20 cellular contexts compared by ENCODE assay signal in the genomic region with DNA sequence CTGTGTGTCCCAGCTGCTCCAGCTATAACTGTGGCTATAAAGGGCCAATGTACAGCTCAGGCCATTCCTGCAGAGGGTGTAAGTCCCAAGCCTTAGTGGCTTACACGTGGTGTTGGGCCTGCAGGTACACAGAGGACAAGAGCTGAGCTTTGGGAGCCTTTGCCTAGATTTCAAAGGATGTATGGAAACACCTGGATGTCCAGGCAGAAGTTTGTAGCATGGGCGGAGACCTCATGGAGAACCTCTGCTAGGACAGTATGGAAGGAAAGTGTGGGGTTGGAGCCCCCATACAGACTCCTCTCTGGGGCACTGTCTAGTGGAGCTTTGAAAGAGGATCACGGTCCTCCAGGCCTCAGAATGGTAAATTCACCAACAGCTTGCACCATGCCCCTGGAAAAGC.
A peak's percentile ranks its signal among the peaks of the same experiment; 100 is the strongest.
DNase-seq lines count a peak whose midpoint lies in the region; ATAC-seq and TF ChIP-seq lines count a peak whose summit lies in the region.
"Had no signal": no experiment of that assay in that cellular context is flagged by ENCODE, and none has a peak within 500 bp of the region (broad histone marks: within the 10 kb centered on the region; RNA-seq: fewer than 3 reads in every experiment).

No MANE protein-coding gene starts in this region.

- no peak overlapping the region for H3K14ac ChIP-seq in trophoblast cell (ENCODE audit: low read length)

- no peak overlapping the region for H3K4ac ChIP-seq in trophoblast cell (ENCODE audit: low read depth, low read length)

- H3K9ac ChIP-seq in trophoblast cell (ENCODE audit: low read length): no peak overlapping the region
- H3K9ac ChIP-seq: BLaER1 had no signal

- no peaks in the 10 kb centered on the region for H3K79me1 ChIP-seq in trophoblast cell (ENCODE audit: low read length)

- H3K79me2 ChIP-seq in trophoblast cell (ENCODE audit: control insufficient read depth, insufficient read depth, low read length, poor library complexity): no peaks in the 10 kb centered on the region

- no peaks in the 10 kb centered on the region for H3K36me3 ChIP-seq in trophoblast cell (ENCODE audit: control insufficient read depth in 1 of 2, insufficient read depth in 2 of 2, low read length in 2 of 2)
- no peaks in the 10 kb centered on the region for H3K36me3 ChIP-seq in psoas muscle (ENCODE audit: insufficient read depth in 1 of 2, low read depth in 1 of 2)
- H3K36me3 ChIP-seq: BLaER1 had no signal

- H2AK5ac ChIP-seq in trophoblast cell (ENCODE audit: low read length): no peak overlapping the region

- H4K12ac ChIP-seq in trophoblast cell (ENCODE audit: low read depth, low read length): no peak overlapping the region

- DNase-seq in DMS53 (lab: John Stamatoyannopoulos, UW) (peak; percentile 40), DMS53 treated with DMSO at 0.1 percent for 48 hours (lab: John Stamatoyannopoulos, UW; ENCODE audit: unreplicated experiment) (no peak), OCI-M1 (lab: John Stamatoyannopoulos, UW) (peak; percentile 8), trophoblast cell (no peak), hepatic stellate cell (ENCODE audit: low spot score) (no peak), psoas muscle (no peak)
- DNase-seq: Caco-2; CD4-positive, CD25-positive, alpha-beta regulatory T cell; CD8-positive, alpha-beta T cell; DMS153; DMS79 treated with DMSO at 0.1 percent for 48 hours; GDM1; H9; HFFc6 had no signal

- no CpG with 5 or more reads among the region's 3 CpGs for WGBS in trophoblast cell (ENCODE audit: extremely low coverage, insufficient coverage, insufficient read length)
- WGBS in psoas muscle, 3 donors: 65 to 72% (median 68%) methylated on average over 3 of the region's 3 CpGs

- TF ChIP-seq CTCF in psoas muscle (IDR thresholded peaks at IDR 0.05): no peak

- no peak overlapping the region for H2BK12ac ChIP-seq in trophoblast cell (ENCODE audit: low read length)

- H2BK120ac ChIP-seq in trophoblast cell (ENCODE audit: insufficient read depth, low read length, poor library complexity): no peak overlapping the region

- no peak for ATAC-seq in psoas muscle
- ATAC-seq: CD8-positive, alpha-beta T cell; GM12878; GM23338; HCT116 had no signal

- H3K4me3 ChIP-seq in trophoblast cell (ENCODE audit: low read depth, low read length) (peak overlapping the region; percentile 1), psoas muscle (no peak overlapping the region)
- H3K4me3 ChIP-seq: BLaER1, GM12878, GM23338 had no signal

- H2AFZ ChIP-seq in trophoblast cell (ENCODE audit: insufficient read depth, low read length, poor library complexity): no peak overlapping the region
- H2AFZ ChIP-seq: GM23338 had no signal

- intact Hi-C loops in psoas muscle (cut with DNase I): no loop called here

- H3K18ac ChIP-seq in trophoblast cell (ENCODE audit: low read length): no peak overlapping the region

- no peak overlapping the region for H3K27ac ChIP-seq in trophoblast cell (ENCODE audit: low read depth, low read length)
- H3K27ac ChIP-seq in psoas muscle: no peak overlapping the region
- H3K27ac ChIP-seq: 22Rv1, BLaER1, C4-2B had no signal

- no peak overlapping the region for H3K23ac ChIP-seq in trophoblast cell (ENCODE audit: low read length)

- H3K27me3 ChIP-seq in trophoblast cell (ENCODE audit: insufficient read depth, low read length) (no peaks in the 10 kb centered on the region), psoas muscle (ENCODE audit: insufficient read depth in 3 of 3, low read length in 2 of 3) (no peaks in the 10 kb centered on the region)
- H3K27me3 ChIP-seq: BLaER1 had no signal

- H3K9me3 ChIP-seq in trophoblast cell (ENCODE audit: insufficient read depth, low read depth, low read length): peaks cover 7% of the 10 kb centered on the region
- peaks cover 9% of the 10 kb centered on the region for H3K9me3 ChIP-seq in psoas muscle

- no peak overlapping the region for H4K8ac ChIP-seq in trophoblast cell (ENCODE audit: low read depth, low read length)

- H3K4me1 ChIP-seq in trophoblast cell (ENCODE audit: control insufficient read depth in 1 of 2, insufficient read depth in 2 of 2, low read length in 2 of 2): no peaks in the 10 kb centered on the region
- H3K4me1 ChIP-seq in psoas muscle: no peaks in the 10 kb centered on the region
- H3K4me1 ChIP-seq: BLaER1, Caco-2 had no signal

- no peak overlapping the region for H4K91ac ChIP-seq in trophoblast cell (ENCODE audit: low read depth, low read length)

- H3K4me2 ChIP-seq in trophoblast cell (ENCODE audit: low read length): no peak overlapping the region
- H3K4me2 ChIP-seq: BLaER1, GM23338 had no signal

- no peak overlapping the region for H2BK5ac ChIP-seq in trophoblast cell (ENCODE audit: low read depth, low read length, poor library complexity)

Comparison
In these comparisons a context has a peak if more than half of its experiments do, and no peak if none do; other contexts are left out.
1. DNase-seq: peak in DMS53 (single experiment) and OCI-M1 (single experiment); none in DMS53 treated with DMSO at 0.1 percent for 48 hours (single experiment), trophoblast cell (0 of 2), hepatic stellate cell (single experiment) and psoas muscle (0 of 2).